ENCODE assay signal across 10 cellular contexts in the genomic region with DNA sequence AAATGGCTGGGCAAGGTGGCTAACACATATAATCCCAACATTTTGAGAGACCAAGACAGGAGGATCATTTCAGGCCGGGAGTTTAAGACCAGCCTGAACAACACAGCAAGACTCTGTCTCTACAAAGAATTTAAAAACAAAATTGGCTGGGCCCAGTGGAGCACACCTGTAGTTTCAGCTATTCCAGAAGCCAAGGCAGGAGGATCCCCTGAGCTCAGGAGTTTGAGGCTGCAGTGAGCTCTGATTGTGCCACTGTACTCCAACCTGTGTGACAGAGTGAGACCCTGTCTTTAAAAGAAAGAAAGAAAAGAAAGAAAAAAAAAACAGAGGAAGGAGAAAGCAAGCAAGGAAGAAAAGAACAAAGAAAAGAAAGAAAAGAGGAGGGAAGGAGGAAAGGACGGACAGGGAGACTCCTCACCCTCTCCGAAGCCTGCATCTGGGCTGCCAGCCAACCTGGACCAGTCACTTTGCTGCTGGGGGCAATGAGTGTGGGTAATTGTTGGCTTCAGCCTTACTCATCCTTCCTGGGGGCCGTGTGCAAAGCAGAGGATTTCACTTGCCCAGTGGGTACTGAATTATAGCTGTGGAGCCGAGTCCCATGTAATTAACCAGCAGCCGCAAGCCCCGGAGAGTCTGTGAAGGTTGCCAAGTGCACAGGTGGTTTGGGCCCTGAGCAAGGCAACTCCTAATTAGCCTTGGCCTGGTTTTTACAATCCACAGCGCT. TPM values are rescaled to one million over a fixed set of nuclear protein-coding genes. Genes with fewer than 3 reads are reported as not detected.
DNase-seq lines count a peak whose midpoint lies in the region; ATAC-seq and TF ChIP-seq lines count a peak whose summit lies in the region.
"Had no signal": no experiment of that assay in that cellular context is flagged by ENCODE, and none has a peak within 500 bp of the region (broad histone marks: within the 10 kb centered on the region; RNA-seq: fewer than 3 reads in every experiment).

No MANE protein-coding gene starts in this region.

- intact Hi-C loops in body of pancreas (cut with DNase I) (no loop called here), Calu3 (cut with micrococcal nuclease; ENCODE audit: unreplicated experiment) (no loop called here)

- CTCF ChIA-PET in Calu3 (lab: Charles Lee), result no interaction called here

- TF ChIP-seq CTCF in body of pancreas (IDR thresholded peaks at IDR 0.05), result no peak
- TF ChIP-seq CTCF in Calu3 (IDR thresholded peaks at IDR 0.05; ENCODE audit: unreplicated experiment), result no peak

- H3K27ac ChIP-seq in body of pancreas, result no peak overlapping the region

- TF ChIP-seq POLR2A in body of pancreas (IDR thresholded peaks at IDR 0.05), result no peak

- no peak overlapping the region for H3K4me3 Mint-ChIP-seq in Calu3 (ENCODE audit: low read depth, unreplicated experiment)
- H3K4me3 Mint-ChIP-seq: activated naive CD8-positive, alpha-beta T cell had no signal

- H3K9me3 ChIP-seq in body of pancreas, result no peaks in the 10 kb centered on the region

- peak; percentile 96 for DNase-seq in DMS 273 treated with DMSO at 0.1 percent for 48 hours (lab: John Stamatoyannopoulos, UW)
- DNase-seq in NCI-H1417 treated with DMSO at 0.1 percent for 48 hours (lab: John Stamatoyannopoulos, UW), result peak; percentile 7
- peak in 3 of 4 donors; percentile 16 to 57 (median 39) for DNase-seq in body of pancreas
- DNase-seq in medulla oblongata (ENCODE audit: extremely low spot score), result peak; percentile 85
- DNase-seq in Calu3, result no peak
- no peak for DNase-seq in SIG-M5 treated with dmso at 0.1 percent for 504 hours (lab: John Stamatoyannopoulos, UW; ENCODE audit: unreplicated experiment)
- no peak for DNase-seq in OCI-M1 (lab: John Stamatoyannopoulos, UW)

- H3K4me1 Mint-ChIP-seq in Calu3 (ENCODE audit: low read depth, unreplicated experiment), result no peaks in the 10 kb centered on the region

- H3K27me3 Mint-ChIP-seq in Calu3 (ENCODE audit: unreplicated experiment), result peaks cover 72% of the 10 kb centered on the region

- no peaks in the 10 kb centered on the region for H3K27me3 ChIP-seq in body of pancreas

- no peaks in the 10 kb centered on the region for H3K36me3 Mint-ChIP-seq in Calu3 (ENCODE audit: insufficient read depth, unreplicated experiment)
- H3K36me3 Mint-ChIP-seq: activated naive CD8-positive, alpha-beta T cell had no signal

- no peaks in the 10 kb centered on the region for H3K4me1 ChIP-seq in body of pancreas

- 49 to 56% methylated on average over 6 to 8 of the region's 8 CpGs for WGBS in body of pancreas, 2 donors

- H3K27ac Mint-ChIP-seq in Calu3 (ENCODE audit: unreplicated experiment), result no peak overlapping the region
- H3K27ac Mint-ChIP-seq: activated naive CD8-positive, alpha-beta T cell had no signal

- no peaks in the 10 kb centered on the region for H3K9me3 Mint-ChIP-seq in Calu3 (ENCODE audit: low read depth, unreplicated experiment)

- BruUV-seq in Calu3 (replicated peaks; lab: Mats Ljungman, UMichigan), result no TSS peak

- H3K4me3 ChIP-seq in body of pancreas, result no peak overlapping the region

- no peak for ATAC-seq in body of pancreas
- no peak for ATAC-seq in HG03565 (IDR thresholded peaks at IDR 0.05; ENCODE audit: unreplicated experiment)

- no peaks in the 10 kb centered on the region for H3K36me3 ChIP-seq in body of pancreas (replicated peaks in 1 of 2; ENCODE audit: insufficient read depth in 1 of 2, low read depth in 2 of 2)

RNA-seq across cellular contexts. Expression of gene MT4, which starts 6.7 kb away (rescaled TPM):
- total RNA-seq in body of pancreas, result not detected
- total RNA-seq in Calu3 (2022), result not detected in 2 replicates
- total RNA-seq: urinary bladder had no signal

RNA-seq across cellular contexts. Expression of gene MT3, which starts 31.1 kb away (rescaled TPM):
- not detected for total RNA-seq in body of pancreas
- total RNA-seq in Calu3 (2022), result not detected in 2 replicates

RNA-seq across cellular contexts. Expression of gene BBS2, which starts 38.4 kb away (rescaled TPM):
- total RNA-seq in body of pancreas (10 to 100 TPM; 14.3 to 19.1 TPM), Calu3 (2022) (35.5 and 36.4 TPM in 2 replicates)

RNA-seq across cellular contexts. Expression of gene MT2A, which starts 50.2 kb away (rescaled TPM):
- total RNA-seq in body of pancreas, result 100 to 1,000 TPM in 1 of 2 donors, 10 to 100 TPM in 1; 20.0 to 211 TPM
- 8.2 and 28.1 TPM in 2 replicates for total RNA-seq in Calu3 (2022)

Comparison
In these comparisons a context has a peak if more than half of its experiments do, and no peak if none do; other contexts are left out.
1. DNase-seq: peak in DMS 273 treated with DMSO at 0.1 percent for 48 hours (single experiment), NCI-H1417 treated with DMSO at 0.1 percent for 48 hours (single experiment), body of pancreas (3 of 4) and medulla oblongata (single experiment); none in Calu3 (single experiment), SIG-M5 treated with dmso at 0.1 percent for 504 hours (single experiment) and OCI-M1 (single experiment).